ENCODE assay signal across 9 cellular contexts in genomic region chr18:62586148-62586774, GRCh38.
DNase-seq lines count a peak whose midpoint lies in the region; ATAC-seq lines count a peak whose summit lies in the region.
"Had no signal": no experiment of that assay in that cellular context is flagged by ENCODE, and none has a peak within 500 bp of the region (broad histone marks: within the 10 kb centered on the region; RNA-seq: fewer than 3 reads in every experiment).

No MANE protein-coding gene starts in this region.

- H3K36me3 Mint-ChIP-seq in effector memory CD8-positive, alpha-beta T cell (ENCODE audit: insufficient read depth): peaks cover 13% of the 10 kb centered on the region

- H3K4me3 Mint-ChIP-seq in effector memory CD8-positive, alpha-beta T cell: peak overlapping the region; percentile 61 to 63

- no peaks in the 10 kb centered on the region for H3K27me3 Mint-ChIP-seq in effector memory CD8-positive, alpha-beta T cell
- H3K27me3 Mint-ChIP-seq: IgD-negative memory B cell had no signal

- peak; percentile 94 for DNase-seq in AG20443 (ENCODE audit: low spot score)
- DNase-seq in NCI-H82 treated with DMSO at 0.1 percent for 48 hours (lab: John Stamatoyannopoulos, UW; ENCODE audit: unreplicated experiment): peak; percentile 43
- peak; percentile 17 to 28 for DNase-seq in activated CD8-positive, alpha-beta memory T cell treated with anti-CD3 and anti-CD28 coated beads for 4 hours (ENCODE audit: low read depth in 2 of 2)
- DNase-seq in effector memory CD8-positive, alpha-beta T cell: peak; percentile 32 to 34 (median 33)
- DNase-seq in midbrain (lab: John Stamatoyannopoulos, UW): peak; percentile 84
- peak; percentile 93 for DNase-seq in stimulated activated CD8-positive, alpha-beta memory T cell treated with anti-CD3 and anti-CD28 coated beads, Interleukin-4, amount 100 ng/mL, for 48 hours

- H3K27ac Mint-ChIP-seq in effector memory CD8-positive, alpha-beta T cell: peak overlapping the region; percentile 56 to 81

- peaks cover 19 to 21% of the 10 kb centered on the region in 2 donors for H3K4me1 Mint-ChIP-seq in effector memory CD8-positive, alpha-beta T cell (ENCODE audit: low read depth in 2 of 2)

- ATAC-seq in GM18868 (IDR thresholded peaks at IDR 0.05; ENCODE audit: unreplicated experiment) (peak; percentile 65), HG03139 (IDR thresholded peaks at IDR 0.05; ENCODE audit: unreplicated experiment) (peak; percentile 67)
- peak; percentile 39 for ATAC-seq in effector memory CD8-positive, alpha-beta T cell (replicated peaks)

- H3K9me3 Mint-ChIP-seq in effector memory CD8-positive, alpha-beta T cell: no peaks in the 10 kb centered on the region
- H3K9me3 Mint-ChIP-seq: IgD-negative memory B cell had no signal

Comparison
In these comparisons a context has a peak if more than half of its experiments do, and no peak if none do; other contexts are left out.
1. Peak in every context shown above with its lines: DNase-seq and ATAC-seq.
2. DNase-seq: peak in every context shown above with its lines; median percentile 94 in AG20443; 93 in stimulated activated CD8-positive, alpha-beta memory T cell treated with anti-CD3 and anti-CD28 coated beads, Interleukin-4, amount 100 ng/mL, for 48 hours; 84 in midbrain; 43 in NCI-H82 treated with DMSO at 0.1 percent for 48 hours; 33 in effector memory CD8-positive, alpha-beta T cell; 22 in activated CD8-positive, alpha-beta memory T cell treated with anti-CD3 and anti-CD28 coated beads for 4 hours.